Comparison of ENCODE assay signal across 8 cellular contexts in genomic region chr1:43358121-43358745, GRCh38. TPM values are rescaled to one million over a fixed set of nuclear protein-coding genes. Genes with fewer than 3 reads are reported as not detected.
DNase-seq lines count a peak whose midpoint lies in the region; ATAC-seq and TF ChIP-seq lines count a peak whose summit lies in the region.

No MANE protein-coding gene starts in this region.

- intact Hi-C loops in left colon (cut with DNase I, micrococcal nuclease): no loop called here

- peak overlapping the region; percentile 94 for H3K27ac ChIP-seq in HUES64 (ENCODE audit: low read depth, low read length)
- H3K27ac ChIP-seq in RWPE1: peak overlapping the region; percentile 94
- peak overlapping the region; percentile 72 for H3K27ac ChIP-seq in caudate nucleus (ENCODE audit: low read depth, low read length)
- peak overlapping the region; percentile 96 for H3K27ac ChIP-seq in substantia nigra (ENCODE audit: low read depth, low read length, poor library complexity, severe bottlenecking)

- under 1% methylated on average over 33 of the region's 33 CpGs for WGBS in HUES64

- DNase-seq in BJ (ENCODE audit: low read depth) (no peak), RWPE1 (ENCODE audit: low spot score) (peak; percentile 48), caudate nucleus (lab: John Stamatoyannopoulos, UW) (peak in 5 of 61 donors; percentile 7 to 68 (median 46)), left colon (peak; percentile 50 to 70), substantia nigra (lab: John Stamatoyannopoulos, UW) (peak in 4 of 49 donors; percentile 5 to 45 (median 26)), NK-92 (lab: John Stamatoyannopoulos, UW; ENCODE audit: unreplicated experiment) (no peak)

- H3K4me1 ChIP-seq in HUES64 (ENCODE audit: insufficient read depth, low read length): peaks cover 9% of the 10 kb centered on the region; the same call in 1 of the 2 replicates

- ATAC-seq in left colon: peak; percentile 64

- H3K4me3 ChIP-seq in BJ (ENCODE audit: low read depth, low read length) (peak overlapping the region; percentile 57), HUES64 (ENCODE audit: low read length) (peak overlapping the region; percentile 91)

- H3K36me3 ChIP-seq in BJ (ENCODE audit: control insufficient read depth, insufficient read depth, low read length) (peaks cover 6% of the 10 kb centered on the region), HUES64 (ENCODE audit: insufficient read depth, low read length) (peaks cover 36% of the 10 kb centered on the region)

- H3K27me3 ChIP-seq in BJ (ENCODE audit: control insufficient read depth, insufficient read depth, low read length) (no peaks in the 10 kb centered on the region), HUES64 (ENCODE audit: insufficient read depth, low read length) (no peaks in the 10 kb centered on the region)

- no peaks in the 10 kb centered on the region for H3K9me3 ChIP-seq in HUES64 (ENCODE audit: insufficient read depth, low read depth, low read length)

- POLR2A ChIA-PET in BJ (lab: Charles Lee) (interaction anchor here (0.5 to 0.7 kb wide), 3 partner anchors 31 to 125 kb away, joined by 3 to 7 read pairs (median 6); partner anchors contain the start of genes MED8 and SZT2), RWPE1 (lab: Yijun Ruan, JAX; ENCODE audit: low non-redundant PET) (interaction anchor here (0.6 to 1.6 kb wide), 4 partner anchors 10 to 152 kb away, joined by 3 to 7 read pairs (median 4); partner anchors contain the start of genes C1orf210 and ELOVL1)

- CTCF ChIA-PET in BJ (lab: Yijun Ruan, JAX): interaction anchor here (0.7 to 2.3 kb wide), 12 partner anchors 9 to 131 kb away, joined by 3 to 9 read pairs (median 3); partner anchors contain the start of gene C1orf210
- CTCF ChIA-PET in RWPE1 (lab: Yijun Ruan, JAX): interaction anchor here (0.6 to 2.0 kb wide), 6 partner anchors 10 to 673 kb away, joined by 3 to 9 read pairs (median 4); partner anchors contain the start of genes ELOVL1, MED8 and SZT2

- TF ChIP-seq POLR2A in GM18526 (IDR thresholded peaks at IDR 0.05; ENCODE audit: extremely low read depth, insufficient read length): peak; percentile 52

- peak overlapping the region; percentile 96 for H3K9ac ChIP-seq in HUES64 (ENCODE audit: low read depth, low read length)

- peak; percentile 64 for TF ChIP-seq CTCF in BJ (IDR thresholded peaks at IDR 0.05; ENCODE audit: insufficient read depth, low read depth, low read length)
- TF ChIP-seq CTCF in RWPE1 (conservative IDR thresholded peaks at IDR 0.05; ENCODE audit: low read depth): peak; percentile 54

RNA-seq across cellular contexts. Expression of gene CDC20, which starts 0.5 kb away (rescaled TPM):
- 58.4 and 107 TPM in 2 replicates for polyA plus RNA-seq in BJ (2011; rRNA removed)
- 72.8 and 96.5 TPM in 2 replicates for polyA minus RNA-seq in BJ (2011; rRNA and poly(A)+ RNA removed)
- 143 TPM for polyA plus RNA-seq in HUES64 (2013, experiment 1 of 2)
- 153 TPM for polyA plus RNA-seq in HUES64 (2013, experiment 2 of 2)
- 10 to 100 TPM; 10.5 to 24.3 TPM for total RNA-seq in left colon

RNA-seq across cellular contexts. Expression of gene ELOVL1, which starts 9.6 kb away (rescaled TPM):
- polyA plus RNA-seq in BJ (2011; rRNA removed): 263 and 287 TPM in 2 replicates
- 82.3 and 130 TPM in 2 replicates for polyA minus RNA-seq in BJ (2011; rRNA and poly(A)+ RNA removed)
- 22.0 TPM for polyA plus RNA-seq in HUES64 (2013, experiment 1 of 2)
- 22.7 TPM for polyA plus RNA-seq in HUES64 (2013, experiment 2 of 2)
- total RNA-seq in left colon: 100 to 1,000 TPM; 135 to 152 TPM

RNA-seq across cellular contexts. Expression of gene MPL, which starts 20.6 kb away (rescaled TPM):
- polyA plus RNA-seq in BJ (2011; rRNA removed): not detected in 2 replicates
- 0.67 TPM in 1 of 2 replicates, not detected in the other for polyA minus RNA-seq in BJ (2011; rRNA and poly(A)+ RNA removed)
- not detected for polyA plus RNA-seq in HUES64 (2013, experiment 1 of 2)
- polyA plus RNA-seq in HUES64 (2013, experiment 2 of 2): not detected
- under 1 TPM in 1 of 2 donors, not detected in 1; 0.56 TPM for total RNA-seq in left colon

RNA-seq across cellular contexts. Expression of gene MED8, which starts 31.4 kb away (rescaled TPM):
- polyA plus RNA-seq in BJ (2011; rRNA removed): 50.8 and 52.0 TPM in 2 replicates
- 22.4 and 23.6 TPM in 2 replicates for polyA minus RNA-seq in BJ (2011; rRNA and poly(A)+ RNA removed)
- 15.9 TPM for polyA plus RNA-seq in HUES64 (2013, experiment 1 of 2)
- 14.8 TPM for polyA plus RNA-seq in HUES64 (2013, experiment 2 of 2)
- total RNA-seq in left colon: 10 to 100 TPM; 39.1 to 39.5 TPM

RNA-seq across cellular contexts. Expression of gene SZT2, which starts 31.5 kb away (rescaled TPM):
- 8.6 and 12.1 TPM in 2 replicates for polyA plus RNA-seq in BJ (2011; rRNA removed)
- polyA minus RNA-seq in BJ (2011; rRNA and poly(A)+ RNA removed): 29.9 and 30.9 TPM in 2 replicates
- polyA plus RNA-seq in HUES64 (2013, experiment 1 of 2): 5.8 TPM
- polyA plus RNA-seq in HUES64 (2013, experiment 2 of 2): 5.8 TPM
- total RNA-seq in left colon: 10 to 100 TPM; 49.5 to 73.2 TPM

Comparison
In these comparisons a context has a peak if more than half of its experiments do, and no peak if none do; other contexts are left out.
1. DNase-seq: peak in RWPE1 (single experiment) and left colon (2 of 2); none in BJ (single experiment) and NK-92 (single experiment).
2. Peak in every context shown above with its lines, with median percentiles within 50 percentile points of each other: H3K27ac ChIP-seq.